In genomic region chr1:60825593-60825992, GRCh38 we compare ENCODE assay signal across 11 cellular contexts.
DNase-seq lines count a peak whose midpoint lies in the region; ATAC-seq lines count a peak whose summit lies in the region.
"Had no signal": no experiment of that assay in that cellular context is flagged by ENCODE, and none has a peak within 500 bp of the region (broad histone marks: within the 10 kb centered on the region; RNA-seq: fewer than 3 reads in every experiment).

No MANE protein-coding gene starts in this region.

- peak; percentile 6 for DNase-seq in DMS153 (lab: John Stamatoyannopoulos, UW)
- peak; percentile 85 for DNase-seq in SW480 (ENCODE audit: low spot score)
- DNase-seq in left kidney (ENCODE audit: low read depth, low spot score): peak; percentile 27
- DNase-seq in central memory CD4-positive, alpha-beta T cell: no peak
- DNase-seq in KG1 (lab: John Stamatoyannopoulos, UW): no peak
- DNase-seq: activated CD4-positive, alpha-beta memory T cell treated with anti-CD3 and anti-CD28 coated beads, Interleukin-2, amount 10 ng/mL, durations not matched to agents 7 days and 5 days; activated naive CD4-positive, alpha-beta T cell treated with Interleukin-2 at 50 U/mL for 16 hours; NCI-H1092 treated with DMSO at 0.1 percent for 48 hours had no signal

- ATAC-seq in HG03442 (IDR thresholded peaks at IDR 0.05; ENCODE audit: unreplicated experiment): peak; percentile 47
- ATAC-seq in HG02610 (IDR thresholded peaks at IDR 0.05; ENCODE audit: unreplicated experiment): no peak
- ATAC-seq in GM19463 (IDR thresholded peaks at IDR 0.05; ENCODE audit: unreplicated experiment): no peak

Comparison
In these comparisons a context has a peak if more than half of its experiments do, and no peak if none do; other contexts are left out.
1. DNase-seq: peak in DMS153 (single experiment), SW480 (single experiment) and left kidney (single experiment); none in central memory CD4-positive, alpha-beta T cell (single experiment) and KG1 (single experiment).